8 cellular contexts compared by ENCODE assay signal in genomic region chr1:31617218-31617916, GRCh38. TPM values are rescaled to one million over a fixed set of nuclear protein-coding genes. Genes with fewer than 3 reads are reported as not detected.
DNase-seq lines count a peak whose midpoint lies in the region; ATAC-seq and TF ChIP-seq lines count a peak whose summit lies in the region.

Gene HCRTR1, plus strand, starts transcription at chr1:31617689. Its CDS starts 1,504 bp downstream, at chr1:31619193.

- peaks cover 23% of the 10 kb centered on the region for H3K27me3 ChIP-seq in CD8-positive, alpha-beta memory T cell (ENCODE audit: insufficient read depth, low read length, poor library complexity, severe bottlenecking)
- peaks cover 8% of the 10 kb centered on the region for H3K27me3 ChIP-seq in SJSA1 (replicated peaks)
- no peaks in the 10 kb centered on the region for H3K27me3 ChIP-seq in parathyroid adenoma (ENCODE audit: control insufficient read depth, insufficient read depth, low read length)

- no peak within 1 kb of the TSS for H3K9ac ChIP-seq in parathyroid adenoma

- no peaks in the 10 kb centered on the region for H3K79me2 ChIP-seq in parathyroid adenoma

- no peak for ATAC-seq in GM19328 (IDR thresholded peaks at IDR 0.05; ENCODE audit: unreplicated experiment)
- no peak for ATAC-seq in HG03175 (IDR thresholded peaks at IDR 0.05; ENCODE audit: unreplicated experiment)

- H3K4me3 ChIP-seq in CD8-positive, alpha-beta memory T cell (ENCODE audit: low read length), result no peak within 1 kb of the TSS
- peak within 1 kb of the TSS; percentile 29 for H3K4me3 ChIP-seq in SJSA1
- H3K4me3 ChIP-seq in fibroblast of villous mesenchyme (ENCODE audit: low read depth, low read length), result peak within 1 kb of the TSS; percentile 64
- H3K4me3 ChIP-seq in parathyroid adenoma (ENCODE audit: low read depth, low read length), result peak within 1 kb of the TSS; percentile 32

- peaks cover 5 to 13% (median 8%) of the 10 kb centered on the region in 3 donors for H3K4me1 Mint-ChIP-seq in CD8-positive, alpha-beta memory T cell

- peak within 1 kb of the TSS; percentile 66 for H2AFZ ChIP-seq in parathyroid adenoma

- H3K9me3 ChIP-seq in CD8-positive, alpha-beta memory T cell (ENCODE audit: low read length), result no peaks in the 10 kb centered on the region
- no peaks in the 10 kb centered on the region for H3K9me3 ChIP-seq in SJSA1 (replicated peaks)
- H3K9me3 ChIP-seq in parathyroid adenoma (ENCODE audit: control insufficient read depth, low read length), result no peaks in the 10 kb centered on the region

- no peak within 1 kb of the TSS for H3K27ac Mint-ChIP-seq in CD8-positive, alpha-beta memory T cell

- TF ChIP-seq CTCF in fibroblast of villous mesenchyme (IDR thresholded peaks at IDR 0.05; ENCODE audit: insufficient read depth, low read depth, low read length), result no peak
- TF ChIP-seq CTCF in parathyroid adenoma (IDR thresholded peaks at IDR 0.05), result no peak

- CTCF ChIA-PET in CD8-positive, alpha-beta memory T cell (lab: Charles Lee), result interaction anchor here (0.7 to 1.9 kb wide), 3 partner anchors 10 to 12 kb away, joined by 3 to 9 read pairs (median 6); no protein-coding TSS in a partner anchor

- H3K36me3 Mint-ChIP-seq in CD8-positive, alpha-beta memory T cell, result no peaks in the 10 kb centered on the region

- H3K36me3 ChIP-seq in CD8-positive, alpha-beta memory T cell (ENCODE audit: insufficient read depth, low read length), result no peaks in the 10 kb centered on the region
- H3K36me3 ChIP-seq in SJSA1, result no peaks in the 10 kb centered on the region
- no peaks in the 10 kb centered on the region for H3K36me3 ChIP-seq in parathyroid adenoma (ENCODE audit: control insufficient read depth, insufficient read depth, low read length)

- no peak within 1 kb of the TSS for H3K27ac ChIP-seq in CD8-positive, alpha-beta memory T cell (ENCODE audit: low read depth, low read length)
- H3K27ac ChIP-seq in SJSA1, result no peak within 1 kb of the TSS
- no peak within 1 kb of the TSS for H3K27ac ChIP-seq in parathyroid adenoma

- H3K4me1 ChIP-seq in CD8-positive, alpha-beta memory T cell (ENCODE audit: insufficient read depth, low read length), result no peaks in the 10 kb centered on the region
- H3K4me1 ChIP-seq in SJSA1 (replicated peaks), result peaks cover 5% of the 10 kb centered on the region
- H3K4me1 ChIP-seq in parathyroid adenoma, result no peaks in the 10 kb centered on the region

- H3K9me3 Mint-ChIP-seq in CD8-positive, alpha-beta memory T cell, result no peaks in the 10 kb centered on the region

- H3K4me2 ChIP-seq in parathyroid adenoma (ENCODE audit: low read length), result peak within 1 kb of the TSS; percentile 78

- no peak for DNase-seq in CD8-positive, alpha-beta memory T cell
- DNase-seq in SJSA1 (ENCODE audit: low read depth in 1 of 2, low spot score in 2 of 2) (no peak), fibroblast of villous mesenchyme (ENCODE audit: low read depth) (no peak), nucleus accumbens (lab: John Stamatoyannopoulos, UW) (no peak), anterior cingulate cortex (lab: John Stamatoyannopoulos, UW) (no peak)

- POLR2A ChIA-PET in CD8-positive, alpha-beta memory T cell (lab: Charles Lee), result no interaction called here

- H3K27me3 Mint-ChIP-seq in CD8-positive, alpha-beta memory T cell, result peaks cover 24 to 39% of the 10 kb centered on the region in 2 donors

- H3K4me3 Mint-ChIP-seq in CD8-positive, alpha-beta memory T cell, result peak within 1 kb of the TSS; percentile 55 to 86 (median 73)

RNA-seq across cellular contexts. Expression of gene HCRTR1, which starts in this region (rescaled TPM):
- total RNA-seq in CD8-positive, alpha-beta memory T cell, result not detected
- not detected for polyA plus RNA-seq in CD8-positive, alpha-beta memory T cell
- total RNA-seq in SJSA1 (2014; rRNA removed; shearing (Covaris generic)), result not detected in 2 replicates
- under 0.01 TPM in 2 replicates for total RNA-seq in fibroblast of villous mesenchyme
